10 cellular contexts compared by ENCODE assay signal in the genomic region with DNA sequence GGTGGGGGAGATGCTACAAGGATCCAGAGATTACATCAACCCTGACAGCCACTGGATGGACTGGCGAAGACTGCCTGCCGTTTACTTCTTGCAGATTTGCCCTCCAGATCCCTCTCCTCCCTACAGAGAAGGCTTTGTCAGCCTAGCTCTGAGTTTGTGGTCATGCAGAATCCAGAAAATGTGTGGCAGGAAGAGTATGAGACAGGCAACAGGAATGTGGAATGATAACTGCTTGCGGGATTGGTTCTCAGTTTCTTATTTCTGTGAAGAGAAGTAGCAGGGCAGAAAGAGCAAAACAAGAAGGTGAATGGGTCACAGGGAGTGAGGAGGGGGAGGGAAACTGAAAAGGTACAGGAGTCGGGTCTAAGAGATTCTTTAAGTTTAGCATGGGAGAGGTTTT.
DNase-seq lines count a peak whose midpoint lies in the region; ATAC-seq and TF ChIP-seq lines count a peak whose summit lies in the region.
"Had no signal": no experiment of that assay in that cellular context is flagged by ENCODE, and none has a peak within 500 bp of the region (broad histone marks: within the 10 kb centered on the region; RNA-seq: fewer than 3 reads in every experiment).

No MANE protein-coding gene starts in this region.

- ATAC-seq in HG03439 (IDR thresholded peaks at IDR 0.05; ENCODE audit: unreplicated experiment) (no peak), GM18520 (IDR thresholded peaks at IDR 0.05; ENCODE audit: unreplicated experiment) (no peak)
- ATAC-seq: sciatic nerve had no signal

- WGBS in prostate gland, result 66% methylated on average over 4 of the region's 4 CpGs

- no peak for TF ChIP-seq POLR2A in prostate gland (IDR thresholded peaks at IDR 0.05)

- H3K4me1 ChIP-seq in prostate gland (replicated peaks), result no peaks in the 10 kb centered on the region

- in situ Hi-C loops in SK-MEL-5 (cut with HindIII; ENCODE audit: low pct_unique_long_range_greater_than_20kb, low sequenced_read_pairs), result no loop called here

- H3K27ac ChIP-seq in prostate gland, result no peak overlapping the region

- peak; percentile 80 for DNase-seq in GM03348 (ENCODE audit: low spot score)
- DNase-seq in SK-MEL-5 (ENCODE audit: low read depth, low spot score), result peak; percentile 97
- peak; percentile 90 for DNase-seq in fibroblast of mammary gland (ENCODE audit: low read depth)
- DNase-seq in retinal pigment epithelial cell (ENCODE audit: low read depth), result peak; percentile 88
- DNase-seq in prostate gland (ENCODE audit: low spot score), result no peak
- no peak for DNase-seq in activated effector memory CD4-positive, alpha-beta T cell treated with Interleukin-2 at 50 U/mL for 16 hours
- DNase-seq: NCI-H510A had no signal

- intact Hi-C loops in prostate gland (cut with DNase I), result no loop called here

- no peaks in the 10 kb centered on the region for H3K27me3 ChIP-seq in prostate gland (replicated peaks; ENCODE audit: insufficient read depth)

- TF ChIP-seq CTCF in fibroblast of mammary gland (conservative IDR thresholded peaks at IDR 0.05; ENCODE audit: control insufficient read depth, insufficient read depth, low read depth, low read length) (no peak), retinal pigment epithelial cell (conservative IDR thresholded peaks at IDR 0.05; ENCODE audit: low read depth, low read length) (no peak), prostate gland (IDR thresholded peaks at IDR 0.05) (no peak)

- H3K36me3 ChIP-seq in prostate gland, result no peaks in the 10 kb centered on the region

- H3K9me3 ChIP-seq in prostate gland, result no peaks in the 10 kb centered on the region

- H3K4me3 ChIP-seq in fibroblast of mammary gland (ENCODE audit: control insufficient read depth, low read depth, low read length) (no peak overlapping the region), retinal pigment epithelial cell (ENCODE audit: low read length) (no peak overlapping the region), prostate gland (no peak overlapping the region)

Comparison
In these comparisons a context has a peak if more than half of its experiments do, and no peak if none do; other contexts are left out.
1. DNase-seq: peak in GM03348 (single experiment), SK-MEL-5 (single experiment), fibroblast of mammary gland (single experiment) and retinal pigment epithelial cell (single experiment); none in prostate gland (single experiment) and activated effector memory CD4-positive, alpha-beta T cell treated with Interleukin-2 at 50 U/mL for 16 hours (single experiment).